In the genomic region with DNA sequence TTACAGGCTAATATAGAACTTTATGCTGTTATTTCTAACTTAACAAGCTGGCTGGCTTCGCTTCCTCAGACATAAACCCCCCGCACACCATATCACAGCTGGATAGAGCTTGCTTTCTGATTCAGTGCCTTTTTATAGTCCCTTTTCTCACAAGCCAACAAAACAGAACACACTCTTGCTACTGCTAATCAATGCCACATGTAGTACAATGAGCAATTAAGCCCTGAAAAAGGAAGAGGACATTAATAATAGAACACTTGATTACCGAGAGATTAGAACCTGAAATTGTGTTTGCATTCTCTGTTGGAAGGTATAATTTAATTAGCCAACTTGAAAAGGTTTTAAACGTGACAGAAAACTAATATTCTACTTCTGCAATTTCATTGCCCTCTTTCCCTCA, we compare ENCODE assay signal across 1 cellular context.
A peak's percentile ranks its signal among the peaks of the same experiment; 100 is the strongest.
TF ChIP-seq lines count a peak whose summit lies in the region.

No MANE protein-coding gene starts in this region.

TF ChIP-seq in SK-N-SH treated with all-trans-retinoic acid at 6 μM for 48 hours, 23 proteins besides CTCF, POLR2A, EP300 and RAD21 (continued from another document):
- TF ChIP-seq ARNTL (CRISPR knock-in tag; IDR thresholded peaks at IDR 0.05; ENCODE audit: borderline replicate concordance, low read depth) = no peak
- TF ChIP-seq, protein P1, sequence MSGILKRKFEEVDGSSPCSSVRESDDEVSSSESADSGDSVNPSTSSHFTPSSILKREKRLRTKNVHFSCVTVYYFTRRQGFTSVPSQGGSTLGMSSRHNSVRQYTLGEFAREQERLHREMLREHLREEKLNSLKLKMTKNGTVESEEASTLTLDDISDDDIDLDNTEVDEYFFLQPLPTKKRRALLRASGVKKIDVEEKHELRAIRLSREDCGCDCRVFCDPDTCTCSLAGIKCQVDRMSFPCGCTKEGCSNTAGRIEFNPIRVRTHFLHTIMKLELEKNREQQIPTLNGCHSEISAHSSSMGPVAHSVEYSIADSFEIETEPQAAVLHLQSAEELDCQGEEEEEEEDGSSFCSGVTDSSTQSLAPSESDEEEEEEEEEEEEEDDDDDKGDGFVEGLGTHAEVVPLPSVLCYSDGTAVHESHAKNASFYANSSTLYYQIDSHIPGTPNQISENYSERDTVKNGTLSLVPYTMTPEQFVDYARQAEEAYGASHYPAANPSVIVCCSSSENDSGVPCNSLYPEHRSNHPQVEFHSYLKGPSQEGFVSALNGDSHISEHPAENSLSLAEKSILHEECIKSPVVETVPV (CRISPR knock-in tag; IDR thresholded peaks at IDR 0.05) = peak; percentile 66; the same call in 1 of the 2 replicates
